Comparison of ENCODE assay signal across 1 cellular context in genomic region chr4:98771959-98772619, GRCh38.
TF ChIP-seq lines count a peak whose summit lies in the region.

No MANE protein-coding gene starts in this region.

TF ChIP-seq in K562, 482 proteins besides CTCF, POLR2A, EP300 and RAD21 (continued from another document):
- TF ChIP-seq MGA (IDR thresholded peaks at IDR 0.05) (no peak), PTRF (tag; IDR thresholded peaks at IDR 0.05) (no peak), CREB1 (IDR thresholded peaks at IDR 0.05) (no peak), CREB1 (CRISPR knock-in tag; IDR thresholded peaks at IDR 0.05) (no peak), ZNF696 (CRISPR knock-in tag; conservative IDR thresholded peaks at IDR 0.05) (no peak), PRMT5 (CRISPR knock-in tag; IDR thresholded peaks at IDR 0.05) (no peak), CHCHD3 (CRISPR knock-in tag; IDR thresholded peaks at IDR 0.05) (no peak), AFF1 (IDR thresholded peaks at IDR 0.05; ENCODE audit: low read depth in 1 of 2, partially characterized antibody in 2 of 2) (no peak), BRF1 (IDR thresholded peaks at IDR 0.05; ENCODE audit: borderline replicate concordance, extremely low read depth, insufficient read length) (no peak), NR4A1 (CRISPR knock-in tag; IDR thresholded peaks at IDR 0.05) (no peak), NR4A1 (tag; IDR thresholded peaks at IDR 0.05) (no peak), CLOCK (CRISPR knock-in tag; IDR thresholded peaks at IDR 0.05; ENCODE audit: borderline replicate concordance) (no peak), ERF (CRISPR knock-in tag; IDR thresholded peaks at IDR 0.05) (no peak), ZNF143 (CRISPR knock-in tag; IDR thresholded peaks at IDR 0.05) (no peak), ZNF561 (CRISPR knock-in tag; conservative IDR thresholded peaks at IDR 0.05) (no peak)
